In genomic region chr1:221997012-221997411, GRCh38 we compare ENCODE assay signal across 8 cellular contexts.
DNase-seq lines count a peak whose midpoint lies in the region; ATAC-seq and TF ChIP-seq lines count a peak whose summit lies in the region.
"Not testable (repeated sequence)": the region's sequence is repeated elsewhere in the genome, so short reads cannot be mapped to it uniquely, and the experiment has no call there.

No MANE protein-coding gene starts in this region.

- H4K20me1 ChIP-seq in IMR-90 (ENCODE audit: insufficient read depth, low read length); PC-3 (ENCODE audit: low read length): not testable (repeated sequence)

- H2AK9ac ChIP-seq in IMR-90 (replicated peaks; ENCODE audit: low read depth, low read length, poor library complexity) = not testable (repeated sequence)

- not testable (repeated sequence) for H2AFZ ChIP-seq in IMR-90 (replicated peaks; ENCODE audit: low read length, poor library complexity); PC-3 (ENCODE audit: low read length); mesenchymal stem cell (ENCODE audit: low read depth, low read length)

- H2BK120ac ChIP-seq in IMR-90 (ENCODE audit: low read depth, low read length) = peak overlapping the region; percentile 35; the same call in 1 of the 2 replicates
- H2BK120ac ChIP-seq in mesenchymal stem cell (ENCODE audit: low read depth, low read length) = not testable (repeated sequence)

- H2BK15ac ChIP-seq in IMR-90 (ENCODE audit: low read depth, low read length); mesenchymal stem cell (ENCODE audit: low read depth, poor library complexity, severe bottlenecking): not testable (repeated sequence)

- H3K14ac ChIP-seq in IMR-90 (replicated peaks; ENCODE audit: low read depth, low read length); mesenchymal stem cell (ENCODE audit: low read length in 2 of 2): not testable (repeated sequence)

- not testable (repeated sequence) for TF ChIP-seq RAD21 in IMR-90 (IDR thresholded peaks at IDR 0.05; ENCODE audit: low read length)

- intact Hi-C loops in IMR-90 (cut with micrococcal nuclease) = loop anchor here (10.0 kb wide), 1 partner anchor 458 kb away; no protein-coding TSS in a partner anchor
- intact Hi-C loops in PC-3 (cut with micrococcal nuclease); testis (cut with DNase I; ENCODE audit: low total_unique reads): not testable (repeated sequence)

- not testable (repeated sequence) for H4K5ac ChIP-seq in IMR-90 (ENCODE audit: low read depth, low read length)

- H3K4ac ChIP-seq in IMR-90 (ENCODE audit: low read depth, low read length); mesenchymal stem cell (ENCODE audit: low read depth in 1 of 2, low read length in 2 of 2): not testable (repeated sequence)

- not testable (repeated sequence) for TF ChIP-seq POLR2A in IMR-90 (IDR thresholded peaks at IDR 0.05; ENCODE audit: low read depth, low read length); testis (IDR thresholded peaks at IDR 0.05)

- H2AK5ac ChIP-seq in IMR-90 (ENCODE audit: low read depth, low read length); mesenchymal stem cell (ENCODE audit: low read length, severe bottlenecking): not testable (repeated sequence)

- peaks cover 18% of the 10 kb centered on the region for H3K9me1 ChIP-seq in IMR-90 (ENCODE audit: insufficient read depth, low read length)

- not testable (repeated sequence) for BruUV-seq in IMR-90 (replicated peaks; lab: Mats Ljungman, UMichigan); PC-3 (replicated peaks; lab: Mats Ljungman, UMichigan)

- in situ Hi-C loops in IMR-90 (cut with MboI; ENCODE audit: low sequenced_read_pairs) = loop anchor here (10.0 kb wide), 2 partner anchors 252 to 458 kb away; partner anchors contain the start of gene DUSP10

- not testable (repeated sequence) for H4K8ac ChIP-seq in IMR-90 (ENCODE audit: low read depth in 2 of 2, low read length in 2 of 2); mesenchymal stem cell (ENCODE audit: low read length)

- not testable (repeated sequence) for H2BK12ac ChIP-seq in mesenchymal stem cell (ENCODE audit: low read length in 2 of 2)

- POLR2A ChIA-PET in IMR-90 (lab: Charles Lee; ENCODE audit: unreplicated experiment); PC-3 (lab: Charles Lee; ENCODE audit: unreplicated experiment): not testable (repeated sequence)

- TF ChIP-seq CTCF in IMR-90 (conservative IDR thresholded peaks at IDR 0.05; ENCODE audit: low read depth, low read length); PC-3 (conservative IDR thresholded peaks at IDR 0.05; ENCODE audit: low read depth, low read length); cardiac fibroblast (IDR thresholded peaks at IDR 0.05; ENCODE audit: low read depth, low read length); fibroblast of the aortic adventitia (IDR thresholded peaks at IDR 0.05; ENCODE audit: insufficient read depth, low read length); testis (IDR thresholded peaks at IDR 0.05): not testable (repeated sequence)

- not testable (repeated sequence) for H3K79me1 ChIP-seq in IMR-90 (ENCODE audit: low read depth in 1 of 2, low read length in 2 of 2); mesenchymal stem cell (replicated peaks; ENCODE audit: low read length, poor library complexity, severe bottlenecking)

- H3K4me2 ChIP-seq in IMR-90 (ENCODE audit: low read depth, low read length); PC-3 (ENCODE audit: low read length); mesenchymal stem cell (ENCODE audit: low read length, poor library complexity, severe bottlenecking): not testable (repeated sequence)

- not testable (repeated sequence) for H3K9me2 ChIP-seq in PC-3 (replicated peaks; ENCODE audit: low read length)

- not testable (repeated sequence) for H3K79me2 ChIP-seq in PC-3 (ENCODE audit: low read length)

- not testable (repeated sequence) for H4K91ac ChIP-seq in IMR-90 (ENCODE audit: insufficient read depth, low read depth, low read length); mesenchymal stem cell (ENCODE audit: low read length)

- not testable (repeated sequence) for H3F3A ChIP-seq in PC-3 (ENCODE audit: low read length, unreplicated experiment)

- peaks cover 20% of the 10 kb centered on the region for H3K4me1 ChIP-seq in IMR-90 (ENCODE audit: control insufficient read depth, insufficient read depth, low read length)
- H3K4me1 ChIP-seq in PC-3 (ENCODE audit: insufficient read depth, low read length); mesenchymal stem cell (ENCODE audit: control insufficient read depth, insufficient read depth, low read depth, low read length); testis: not testable (repeated sequence)
- peaks cover 49% of the 10 kb centered on the region for H3K4me1 ChIP-seq in adipocyte (ENCODE audit: control insufficient read depth, insufficient read depth, low read length)

- H3K56ac ChIP-seq in IMR-90 (ENCODE audit: extremely low read depth, insufficient read depth, low read length) = not testable (repeated sequence)

- ATAC-seq in IMR-90 (ENCODE audit: low read depth) = not testable (repeated sequence)
- peak; percentile 78 for ATAC-seq in PC-3

- WGBS in IMR-90 (ENCODE audit: extremely low coverage in 2 of 2, insufficient read length in 1 of 2), 2 experiments = no CpG with 5 or more reads among the region's 1 CpG
- 91% methylated on average over 1 of the region's 1 CpG for WGBS in mesenchymal stem cell
- 45 to 67% methylated on average over 1 of the region's 1 CpG for WGBS in testis, 2 donors

- peak overlapping the region; percentile 49 for H2BK5ac ChIP-seq in IMR-90 (ENCODE audit: low read depth, low read length, poor library complexity, severe bottlenecking)
- not testable (repeated sequence) for H2BK5ac ChIP-seq in mesenchymal stem cell (ENCODE audit: low read depth, low read length, poor library complexity, severe bottlenecking)

- H3K4me3 ChIP-seq in IMR-90 (ENCODE audit: insufficient read depth, low read depth, low read length); PC-3 (ENCODE audit: low read length); adipocyte (ENCODE audit: low read length); cardiac fibroblast (replicated peaks in 1 of 2; ENCODE audit: low read depth in 2 of 2, low read length in 2 of 2); fibroblast of the aortic adventitia (ENCODE audit: low read depth, low read length); mesenchymal stem cell (ENCODE audit: insufficient read depth in 1 of 2, low read depth in 1 of 2, low read length in 2 of 2); testis: not testable (repeated sequence)

- CTCF ChIA-PET in IMR-90 (lab: Yijun Ruan, JAX); PC-3 (lab: Charles Lee): not testable (repeated sequence)

- H3K36me3 ChIP-seq in IMR-90 (ENCODE audit: control insufficient read depth, insufficient read depth, low read length); PC-3 (ENCODE audit: low read depth, low read length); adipocyte (ENCODE audit: control insufficient read depth, insufficient read depth, low read length, severe bottlenecking); mesenchymal stem cell (ENCODE audit: control insufficient read depth in 1 of 2, insufficient read depth in 2 of 2, low read depth in 1 of 2, low read length in 2 of 2); testis (ENCODE audit: low read depth, missing control alignments): not testable (repeated sequence)

- H3K27me3 ChIP-seq in IMR-90 (ENCODE audit: control insufficient read depth, insufficient read depth, low read length); PC-3 (ENCODE audit: low read length); adipocyte (replicated peaks; ENCODE audit: control insufficient read depth, insufficient read depth, low read length); mesenchymal stem cell (ENCODE audit: control insufficient read depth in 1 of 2, insufficient read depth in 1 of 2, low read length in 2 of 2); testis: not testable (repeated sequence)

- H2BK20ac ChIP-seq in IMR-90 (ENCODE audit: low read depth, low read length) = peak overlapping the region; percentile 34; the same call in 1 of the 2 replicates

- dilution Hi-C loops in IMR-90 (cut with HindIII; ENCODE audit: low sequenced_read_pairs, unreplicated experiment) = not testable (repeated sequence)

- peak; percentile 53 for DNase-seq in EH (ENCODE audit: low read depth)
- DNase-seq in IMR-90 = peak; percentile 77
- DNase-seq in PC-3 = peak; percentile 68
- peak; percentile 39 for DNase-seq in adipocyte (ENCODE audit: low read depth)
- peak; percentile 80 to 82 for DNase-seq in cardiac fibroblast (ENCODE audit: low read depth in 2 of 2)
- peak; percentile 63 for DNase-seq in fibroblast of the aortic adventitia (ENCODE audit: low read depth)
- peak; percentile 59 for DNase-seq in mesenchymal stem cell
- peak; percentile 68 for DNase-seq in testis

- peak overlapping the region; percentile 51; the same call in 1 of the 2 replicates for H3K18ac ChIP-seq in IMR-90 (ENCODE audit: low read depth, low read length)
- not testable (repeated sequence) for H3K18ac ChIP-seq in mesenchymal stem cell (ENCODE audit: low read depth in 1 of 2, low read length in 2 of 2)

- H3K23ac ChIP-seq in IMR-90 (ENCODE audit: low read depth, low read length); mesenchymal stem cell (ENCODE audit: low read length in 2 of 2): not testable (repeated sequence)

- H3K27ac ChIP-seq in IMR-90 (ENCODE audit: insufficient read depth, low read length); PC-3 (ENCODE audit: low read length); mesenchymal stem cell (ENCODE audit: low read length, poor library complexity, severe bottlenecking): not testable (repeated sequence)
- peak overlapping the region in 1 of 2 donors; percentile 0 for H3K27ac ChIP-seq in testis

- H3K9me3 ChIP-seq in IMR-90 (ENCODE audit: control insufficient read depth, insufficient read depth, low read length); PC-3 (ENCODE audit: low read length); adipocyte (ENCODE audit: control insufficient read depth, low read length); mesenchymal stem cell (ENCODE audit: control insufficient read depth, low read length); testis: not testable (repeated sequence)

- not testable (repeated sequence) for H3K9ac ChIP-seq in IMR-90 (ENCODE audit: low read depth, low read length); PC-3 (ENCODE audit: low read length); adipocyte (ENCODE audit: low read length); mesenchymal stem cell (ENCODE audit: low read length)
